ENCODE assay signal across 23 cellular contexts in the genomic region with DNA sequence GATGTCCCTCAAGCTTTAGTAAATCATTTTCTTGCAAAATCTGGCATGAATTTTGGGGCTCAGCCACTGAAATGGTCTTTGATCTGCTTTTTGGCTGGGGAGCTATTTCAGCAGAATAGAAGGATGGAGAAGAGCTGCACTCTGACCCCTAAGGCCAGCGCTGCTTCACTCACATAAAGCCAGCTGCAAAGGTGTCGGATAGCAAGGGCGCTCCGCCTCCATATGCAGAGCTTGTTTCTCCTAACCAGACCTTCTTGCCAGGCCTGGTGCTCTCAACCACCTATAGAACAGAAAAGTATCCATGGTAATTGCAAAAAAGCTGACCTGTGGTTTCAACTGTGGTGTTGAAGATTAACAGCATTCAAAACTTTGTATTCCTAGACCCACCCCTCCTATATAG.
"Had no signal": no experiment of that assay in that cellular context is flagged by ENCODE, and none has a peak within 500 bp of the region (broad histone marks: within the 10 kb centered on the region; RNA-seq: fewer than 3 reads in every experiment).

No MANE protein-coding gene starts in this region.

- H3K27ac ChIP-seq: pancreas, prostate gland, stomach, thyroid gland, upper lobe of right lung had no signal

- H3K36me3 ChIP-seq: pancreas, prostate gland, thyroid gland, upper lobe of right lung had no signal

- H3K4me1 Mint-ChIP-seq: central memory CD8-positive, alpha-beta T cell; naive B cell; stimulated activated naive B cell treated with anti-CD40 and anti-IgM and Interleukin-4, amounts not matched to agents 10 μg/mL and 1 μg/mL and 100 μg/mL, for 72 hours had no signal

- H3K4me3 ChIP-seq: pancreas, prostate gland, stomach, thyroid gland, upper lobe of right lung had no signal

- H3K9me3 Mint-ChIP-seq: activated naive CD4-positive, alpha-beta T cell treated with anti-CD3 and anti-CD28 coated beads, Interleukin-2, amount 50 U/mL, for 72 hours; activated T-cell treated with anti-CD3 and anti-CD28 coated beads, Interleukin-2, amount 50 U/mL, for 72 hours; central memory CD8-positive, alpha-beta T cell; naive B cell; stimulated activated naive B cell treated with anti-CD40 and anti-IgM and Interleukin-4, amounts not matched to agents 10 μg/mL and 1 μg/mL and 100 μg/mL, for 72 hours; T-helper 1 cell treated with Interleukin-12 subunit alpha and Interleukin-12 subunit beta and Interleukin-4 antibody, amounts not matched to agents 30 μg/mL and 1 μg/mL, for 36 hours had no signal

- H3K27me3 ChIP-seq: pancreas, stomach, thyroid gland, upper lobe of right lung had no signal

- DNase-seq: activated CD4-positive, alpha-beta T cell treated with anti-CD3 and anti-CD28 coated beads for 1 hour; activated naive CD4-positive, alpha-beta T cell; activated T-cell treated with anti-CD3 and anti-CD28 coated beads for 4 hours; activated T-cell treated with anti-CD3 and anti-CD28 coated beads, Interleukin-2, amount 50 U/mL, for 72 hours; anterior cingulate cortex; head of caudate nucleus; hippocampal formation; left ventricle myocardium superior; naive B cell; nucleus accumbens; pancreas; stimulated activated CD4-positive, alpha-beta T cell treated with anti-CD3 and anti-CD28 coated beads, Interleukin-15, amount 100 ng/mL, for 24 hours; stimulated activated CD4-positive, alpha-beta T cell treated with anti-CD3 and anti-CD28 coated beads, Interleukin-2, amount 100 ng/mL, for 24 hours; stimulated activated naive B cell treated with anti-CD40 and anti-IgM and Interleukin-4, amounts not matched to agents 10 μg/mL and 1 μg/mL and 100 μg/mL, for 72 hours; stomach; SW 1271; T-helper 9 cell; thyroid gland; upper lobe of right lung had no signal

- H3K9me3 ChIP-seq: pancreas, prostate gland, stomach, thyroid gland, upper lobe of right lung had no signal

- H3K4me1 ChIP-seq: pancreas, prostate gland, stomach, thyroid gland, upper lobe of right lung had no signal

- ATAC-seq: activated naive CD4-positive, alpha-beta T cell treated with anti-CD3 and anti-CD28 coated beads, Interleukin-2, amount 50 U/mL, for 72 hours; activated T-cell treated with anti-CD3 and anti-CD28 coated beads, Interleukin-2, amount 50 U/mL, for 72 hours; left ventricle myocardium superior; pancreas; stimulated activated naive B cell treated with anti-CD40 and anti-IgM and Interleukin-4, amounts not matched to agents 10 μg/mL and 1 μg/mL and 100 μg/mL, for 72 hours; upper lobe of right lung had no signal

- H3K27me3 Mint-ChIP-seq: central memory CD8-positive, alpha-beta T cell; naive B cell; stimulated activated naive B cell treated with anti-CD40 and anti-IgM and Interleukin-4, amounts not matched to agents 10 μg/mL and 1 μg/mL and 100 μg/mL, for 72 hours had no signal

- H3K27ac Mint-ChIP-seq: activated T-cell treated with anti-CD3 and anti-CD28 coated beads, Interleukin-2, amount 50 U/mL, for 72 hours; naive B cell; stimulated activated naive B cell treated with anti-CD40 and anti-IgM and Interleukin-4, amounts not matched to agents 10 μg/mL and 1 μg/mL and 100 μg/mL, for 72 hours; T-helper 1 cell treated with Interleukin-12 subunit alpha and Interleukin-12 subunit beta and Interleukin-4 antibody, amounts not matched to agents 30 μg/mL and 1 μg/mL, for 36 hours had no signal

- H3K4me3 Mint-ChIP-seq: activated T-cell treated with anti-CD3 and anti-CD28 coated beads, Interleukin-2, amount 50 U/mL, for 72 hours; central memory CD8-positive, alpha-beta T cell; naive B cell; stimulated activated naive B cell treated with anti-CD40 and anti-IgM and Interleukin-4, amounts not matched to agents 10 μg/mL and 1 μg/mL and 100 μg/mL, for 72 hours; T-helper 1 cell treated with Interleukin-12 subunit alpha and Interleukin-12 subunit beta and Interleukin-4 antibody, amounts not matched to agents 30 μg/mL and 1 μg/mL, for 36 hours had no signal
